2 cellular contexts compared by ENCODE assay signal in the genomic region with DNA sequence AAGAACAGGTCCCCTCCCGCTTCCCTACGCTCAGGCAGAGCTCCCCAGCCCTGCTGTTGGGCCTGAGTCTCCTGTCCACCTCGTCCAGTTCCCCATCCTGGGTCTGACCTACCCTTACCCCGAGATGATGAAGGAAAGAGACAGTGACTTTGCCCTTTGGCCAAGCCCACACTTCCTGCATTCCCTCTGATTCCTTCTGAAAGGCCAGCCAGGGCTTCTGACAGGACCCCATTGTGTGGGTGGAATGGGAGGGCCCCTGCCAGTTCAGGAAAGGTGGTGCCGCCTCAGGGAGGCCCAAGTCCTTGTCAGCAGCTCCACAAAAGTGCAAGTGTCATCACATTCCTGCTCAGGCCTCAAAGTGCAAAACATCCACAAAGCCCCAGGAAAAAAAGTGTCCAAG.
A peak's percentile ranks its signal among the peaks of the same experiment; 100 is the strongest.
TF ChIP-seq lines count a peak whose summit lies in the region.

No MANE protein-coding gene starts in this region.

TF ChIP-seq in WTC11, 78 proteins besides CTCF, POLR2A, EP300 and RAD21 (continued from another document):
- TF ChIP-seq, protein P1, sequence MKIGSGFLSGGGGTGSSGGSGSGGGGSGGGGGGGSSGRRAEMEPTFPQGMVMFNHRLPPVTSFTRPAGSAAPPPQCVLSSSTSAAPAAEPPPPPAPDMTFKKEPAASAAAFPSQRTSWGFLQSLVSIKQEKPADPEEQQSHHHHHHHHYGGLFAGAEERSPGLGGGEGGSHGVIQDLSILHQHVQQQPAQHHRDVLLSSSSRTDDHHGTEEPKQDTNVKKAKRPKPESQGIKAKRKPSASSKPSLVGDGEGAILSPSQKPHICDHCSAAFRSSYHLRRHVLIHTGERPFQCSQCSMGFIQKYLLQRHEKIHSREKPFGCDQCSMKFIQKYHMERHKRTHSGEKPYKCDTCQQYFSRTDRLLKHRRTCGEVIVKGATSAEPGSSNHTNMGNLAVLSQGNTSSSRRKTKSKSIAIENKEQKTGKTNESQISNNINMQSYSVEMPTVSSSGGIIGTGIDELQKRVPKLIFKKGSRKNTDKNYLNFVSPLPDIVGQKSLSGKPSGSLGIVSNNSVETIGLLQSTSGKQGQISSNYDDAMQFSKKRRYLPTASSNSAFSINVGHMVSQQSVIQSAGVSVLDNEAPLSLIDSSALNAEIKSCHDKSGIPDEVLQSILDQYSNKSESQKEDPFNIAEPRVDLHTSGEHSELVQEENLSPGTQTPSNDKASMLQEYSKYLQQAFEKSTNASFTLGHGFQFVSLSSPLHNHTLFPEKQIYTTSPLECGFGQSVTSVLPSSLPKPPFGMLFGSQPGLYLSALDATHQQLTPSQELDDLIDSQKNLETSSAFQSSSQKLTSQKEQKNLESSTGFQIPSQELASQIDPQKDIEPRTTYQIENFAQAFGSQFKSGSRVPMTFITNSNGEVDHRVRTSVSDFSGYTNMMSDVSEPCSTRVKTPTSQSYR (CRISPR knock-in tag; IDR thresholded peaks at IDR 0.05): no peak
- no peak for TF ChIP-seq SMAD3 (CRISPR knock-in tag; IDR thresholded peaks at IDR 0.05; ENCODE audit: borderline replicate concordance)
- TF ChIP-seq, protein P2, sequence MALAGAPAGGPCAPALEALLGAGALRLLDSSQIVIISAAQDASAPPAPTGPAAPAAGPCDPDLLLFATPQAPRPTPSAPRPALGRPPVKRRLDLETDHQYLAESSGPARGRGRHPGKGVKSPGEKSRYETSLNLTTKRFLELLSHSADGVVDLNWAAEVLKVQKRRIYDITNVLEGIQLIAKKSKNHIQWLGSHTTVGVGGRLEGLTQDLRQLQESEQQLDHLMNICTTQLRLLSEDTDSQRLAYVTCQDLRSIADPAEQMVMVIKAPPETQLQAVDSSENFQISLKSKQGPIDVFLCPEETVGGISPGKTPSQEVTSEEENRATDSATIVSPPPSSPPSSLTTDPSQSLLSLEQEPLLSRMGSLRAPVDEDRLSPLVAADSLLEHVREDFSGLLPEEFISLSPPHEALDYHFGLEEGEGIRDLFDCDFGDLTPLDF (CRISPR knock-in tag; IDR thresholded peaks at IDR 0.05): no peak

TF ChIP-seq in HepG2, 621 proteins besides CTCF, POLR2A, EP300 and RAD21 (continued from another document and continues in another):
- TF ChIP-seq, protein P3, sequence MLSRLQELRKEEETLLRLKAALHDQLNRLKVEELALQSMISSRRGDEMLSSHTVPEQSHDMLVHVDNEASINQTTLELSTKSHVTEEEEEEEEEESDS (CRISPR knock-in tag; IDR thresholded peaks at IDR 0.05; ENCODE audit: borderline replicate concordance): no peak
- TF ChIP-seq, protein P4, sequence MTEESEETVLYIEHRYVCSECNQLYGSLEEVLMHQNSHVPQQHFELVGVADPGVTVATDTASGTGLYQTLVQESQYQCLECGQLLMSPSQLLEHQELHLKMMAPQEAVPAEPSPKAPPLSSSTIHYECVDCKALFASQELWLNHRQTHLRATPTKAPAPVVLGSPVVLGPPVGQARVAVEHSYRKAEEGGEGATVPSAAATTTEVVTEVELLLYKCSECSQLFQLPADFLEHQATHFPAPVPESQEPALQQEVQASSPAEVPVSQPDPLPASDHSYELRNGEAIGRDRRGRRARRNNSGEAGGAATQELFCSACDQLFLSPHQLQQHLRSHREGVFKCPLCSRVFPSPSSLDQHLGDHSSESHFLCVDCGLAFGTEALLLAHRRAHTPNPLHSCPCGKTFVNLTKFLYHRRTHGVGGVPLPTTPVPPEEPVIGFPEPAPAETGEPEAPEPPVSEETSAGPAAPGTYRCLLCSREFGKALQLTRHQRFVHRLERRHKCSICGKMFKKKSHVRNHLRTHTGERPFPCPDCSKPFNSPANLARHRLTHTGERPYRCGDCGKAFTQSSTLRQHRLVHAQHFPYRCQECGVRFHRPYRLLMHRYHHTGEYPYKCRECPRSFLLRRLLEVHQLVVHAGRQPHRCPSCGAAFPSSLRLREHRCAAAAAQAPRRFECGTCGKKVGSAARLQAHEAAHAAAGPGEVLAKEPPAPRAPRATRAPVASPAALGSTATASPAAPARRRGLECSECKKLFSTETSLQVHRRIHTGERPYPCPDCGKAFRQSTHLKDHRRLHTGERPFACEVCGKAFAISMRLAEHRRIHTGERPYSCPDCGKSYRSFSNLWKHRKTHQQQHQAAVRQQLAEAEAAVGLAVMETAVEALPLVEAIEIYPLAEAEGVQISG (CRISPR knock-in tag; IDR thresholded peaks at IDR 0.05): no peak
- TF ChIP-seq HDAC2 (CRISPR knock-in tag; IDR thresholded peaks at IDR 0.05) (peak; percentile 25; the same call in 1 of the 2 replicates), REL (CRISPR knock-in tag; conservative IDR thresholded peaks at IDR 0.05) (no peak), ZSCAN30 (CRISPR knock-in tag; IDR thresholded peaks at IDR 0.05) (no peak), ZNF335 (CRISPR knock-in tag; IDR thresholded peaks at IDR 0.05) (no peak), CCAR2 (optimal IDR thresholded peaks at IDR 0.05; ENCODE audit: low read depth, low read length) (no peak), POLR2G (IDR thresholded peaks at IDR 0.05; ENCODE audit: low read depth, low read length) (no peak), GATA4 (IDR thresholded peaks at IDR 0.05; ENCODE audit: borderline replicate concordance, low read depth) (no peak), HES4 (CRISPR knock-in tag; IDR thresholded peaks at IDR 0.05; ENCODE audit: borderline replicate concordance) (no peak), MLLT10 (CRISPR knock-in tag; IDR thresholded peaks at IDR 0.05) (no peak), TMF1 (CRISPR knock-in tag; IDR thresholded peaks at IDR 0.05; ENCODE audit: low read depth) (no peak), MIER3 (CRISPR knock-in tag; IDR thresholded peaks at IDR 0.05; ENCODE audit: borderline replicate concordance) (no peak), RNF2 (conservative IDR thresholded peaks at IDR 0.05; ENCODE audit: low read depth) (no peak), CBX5 (CRISPR knock-in tag; IDR thresholded peaks at IDR 0.05; ENCODE audit: borderline replicate concordance) (no peak), ZNF343 (CRISPR knock-in tag; IDR thresholded peaks at IDR 0.05) (no peak), TSC22D2 (CRISPR knock-in tag; IDR thresholded peaks at IDR 0.05; ENCODE audit: borderline replicate concordance) (no peak), ZNF12 (CRISPR knock-in tag; IDR thresholded peaks at IDR 0.05) (no peak)
- TF ChIP-seq, protein P5, sequence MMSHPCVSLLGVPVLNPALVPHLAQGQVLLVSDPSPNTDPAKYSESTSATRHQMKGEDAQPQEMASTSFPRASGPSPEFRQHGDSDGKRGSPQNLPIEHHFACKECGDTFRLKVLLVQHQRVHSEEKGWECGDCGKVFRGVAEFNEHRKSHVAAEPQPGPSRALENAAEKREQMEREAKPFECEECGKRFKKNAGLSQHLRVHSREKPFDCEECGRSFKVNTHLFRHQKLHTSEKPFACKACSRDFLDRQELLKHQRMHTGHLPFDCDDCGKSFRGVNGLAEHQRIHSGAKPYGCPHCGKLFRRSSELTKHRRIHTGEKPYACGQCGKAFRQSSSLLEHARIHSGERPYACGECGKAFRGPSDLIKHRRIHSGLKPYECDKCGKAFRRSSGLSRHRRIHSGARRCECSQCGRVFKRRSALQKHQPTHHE (CRISPR knock-in tag; IDR thresholded peaks at IDR 0.05; ENCODE audit: borderline replicate concordance): no peak
- TF ChIP-seq, protein P6, sequence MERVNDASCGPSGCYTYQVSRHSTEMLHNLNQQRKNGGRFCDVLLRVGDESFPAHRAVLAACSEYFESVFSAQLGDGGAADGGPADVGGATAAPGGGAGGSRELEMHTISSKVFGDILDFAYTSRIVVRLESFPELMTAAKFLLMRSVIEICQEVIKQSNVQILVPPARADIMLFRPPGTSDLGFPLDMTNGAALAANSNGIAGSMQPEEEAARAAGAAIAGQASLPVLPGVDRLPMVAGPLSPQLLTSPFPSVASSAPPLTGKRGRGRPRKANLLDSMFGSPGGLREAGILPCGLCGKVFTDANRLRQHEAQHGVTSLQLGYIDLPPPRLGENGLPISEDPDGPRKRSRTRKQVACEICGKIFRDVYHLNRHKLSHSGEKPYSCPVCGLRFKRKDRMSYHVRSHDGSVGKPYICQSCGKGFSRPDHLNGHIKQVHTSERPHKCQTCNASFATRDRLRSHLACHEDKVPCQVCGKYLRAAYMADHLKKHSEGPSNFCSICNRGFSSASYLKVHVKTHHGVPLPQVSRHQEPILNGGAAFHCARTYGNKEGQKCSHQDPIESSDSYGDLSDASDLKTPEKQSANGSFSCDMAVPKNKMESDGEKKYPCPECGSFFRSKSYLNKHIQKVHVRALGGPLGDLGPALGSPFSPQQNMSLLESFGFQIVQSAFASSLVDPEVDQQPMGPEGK (CRISPR knock-in tag; IDR thresholded peaks at IDR 0.05): peak; percentile 37; the same call in 1 of the 2 replicates
- TF ChIP-seq, protein P7, sequence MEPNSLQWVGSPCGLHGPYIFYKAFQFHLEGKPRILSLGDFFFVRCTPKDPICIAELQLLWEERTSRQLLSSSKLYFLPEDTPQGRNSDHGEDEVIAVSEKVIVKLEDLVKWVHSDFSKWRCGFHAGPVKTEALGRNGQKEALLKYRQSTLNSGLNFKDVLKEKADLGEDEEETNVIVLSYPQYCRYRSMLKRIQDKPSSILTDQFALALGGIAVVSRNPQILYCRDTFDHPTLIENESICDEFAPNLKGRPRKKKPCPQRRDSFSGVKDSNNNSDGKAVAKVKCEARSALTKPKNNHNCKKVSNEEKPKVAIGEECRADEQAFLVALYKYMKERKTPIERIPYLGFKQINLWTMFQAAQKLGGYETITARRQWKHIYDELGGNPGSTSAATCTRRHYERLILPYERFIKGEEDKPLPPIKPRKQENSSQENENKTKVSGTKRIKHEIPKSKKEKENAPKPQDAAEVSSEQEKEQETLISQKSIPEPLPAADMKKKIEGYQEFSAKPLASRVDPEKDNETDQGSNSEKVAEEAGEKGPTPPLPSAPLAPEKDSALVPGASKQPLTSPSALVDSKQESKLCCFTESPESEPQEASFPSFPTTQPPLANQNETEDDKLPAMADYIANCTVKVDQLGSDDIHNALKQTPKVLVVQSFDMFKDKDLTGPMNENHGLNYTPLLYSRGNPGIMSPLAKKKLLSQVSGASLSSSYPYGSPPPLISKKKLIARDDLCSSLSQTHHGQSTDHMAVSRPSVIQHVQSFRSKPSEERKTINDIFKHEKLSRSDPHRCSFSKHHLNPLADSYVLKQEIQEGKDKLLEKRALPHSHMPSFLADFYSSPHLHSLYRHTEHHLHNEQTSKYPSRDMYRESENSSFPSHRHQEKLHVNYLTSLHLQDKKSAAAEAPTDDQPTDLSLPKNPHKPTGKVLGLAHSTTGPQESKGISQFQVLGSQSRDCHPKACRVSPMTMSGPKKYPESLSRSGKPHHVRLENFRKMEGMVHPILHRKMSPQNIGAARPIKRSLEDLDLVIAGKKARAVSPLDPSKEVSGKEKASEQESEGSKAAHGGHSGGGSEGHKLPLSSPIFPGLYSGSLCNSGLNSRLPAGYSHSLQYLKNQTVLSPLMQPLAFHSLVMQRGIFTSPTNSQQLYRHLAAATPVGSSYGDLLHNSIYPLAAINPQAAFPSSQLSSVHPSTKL (CRISPR knock-in tag; IDR thresholded peaks at IDR 0.05): 0 out of 2 replicates have a peak, but pooled peaks have one; percentile 11
- TF ChIP-seq, protein P8, sequence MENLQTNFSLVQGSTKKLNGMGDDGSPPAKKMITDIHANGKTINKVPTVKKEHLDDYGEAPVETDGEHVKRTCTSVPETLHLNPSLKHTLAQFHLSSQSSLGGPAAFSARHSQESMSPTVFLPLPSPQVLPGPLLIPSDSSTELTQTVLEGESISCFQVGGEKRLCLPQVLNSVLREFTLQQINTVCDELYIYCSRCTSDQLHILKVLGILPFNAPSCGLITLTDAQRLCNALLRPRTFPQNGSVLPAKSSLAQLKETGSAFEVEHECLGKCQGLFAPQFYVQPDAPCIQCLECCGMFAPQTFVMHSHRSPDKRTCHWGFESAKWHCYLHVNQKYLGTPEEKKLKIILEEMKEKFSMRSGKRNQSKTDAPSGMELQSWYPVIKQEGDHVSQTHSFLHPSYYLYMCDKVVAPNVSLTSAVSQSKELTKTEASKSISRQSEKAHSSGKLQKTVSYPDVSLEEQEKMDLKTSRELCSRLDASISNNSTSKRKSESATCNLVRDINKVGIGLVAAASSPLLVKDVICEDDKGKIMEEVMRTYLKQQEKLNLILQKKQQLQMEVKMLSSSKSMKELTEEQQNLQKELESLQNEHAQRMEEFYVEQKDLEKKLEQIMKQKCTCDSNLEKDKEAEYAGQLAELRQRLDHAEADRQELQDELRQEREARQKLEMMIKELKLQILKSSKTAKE (CRISPR knock-in tag; IDR thresholded peaks at IDR 0.05; ENCODE audit: borderline replicate concordance): no peak
- TF ChIP-seq, protein P9, sequence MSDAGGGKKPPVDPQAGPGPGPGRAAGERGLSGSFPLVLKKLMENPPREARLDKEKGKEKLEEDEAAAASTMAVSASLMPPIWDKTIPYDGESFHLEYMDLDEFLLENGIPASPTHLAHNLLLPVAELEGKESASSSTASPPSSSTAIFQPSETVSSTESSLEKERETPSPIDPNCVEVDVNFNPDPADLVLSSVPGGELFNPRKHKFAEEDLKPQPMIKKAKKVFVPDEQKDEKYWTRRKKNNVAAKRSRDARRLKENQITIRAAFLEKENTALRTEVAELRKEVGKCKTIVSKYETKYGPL (CRISPR knock-in tag; IDR thresholded peaks at IDR 0.05): no peak
- TF ChIP-seq, protein P10, sequence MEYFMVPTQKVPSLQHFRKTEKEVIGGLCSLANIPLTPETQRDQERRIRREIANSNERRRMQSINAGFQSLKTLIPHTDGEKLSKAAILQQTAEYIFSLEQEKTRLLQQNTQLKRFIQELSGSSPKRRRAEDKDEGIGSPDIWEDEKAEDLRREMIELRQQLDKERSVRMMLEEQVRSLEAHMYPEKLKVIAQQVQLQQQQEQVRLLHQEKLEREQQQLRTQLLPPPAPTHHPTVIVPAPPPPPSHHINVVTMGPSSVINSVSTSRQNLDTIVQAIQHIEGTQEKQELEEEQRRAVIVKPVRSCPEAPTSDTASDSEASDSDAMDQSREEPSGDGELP (IDR thresholded peaks at IDR 0.05; ENCODE audit: borderline replicate concordance, low read depth): no peak
- TF ChIP-seq, protein P11, sequence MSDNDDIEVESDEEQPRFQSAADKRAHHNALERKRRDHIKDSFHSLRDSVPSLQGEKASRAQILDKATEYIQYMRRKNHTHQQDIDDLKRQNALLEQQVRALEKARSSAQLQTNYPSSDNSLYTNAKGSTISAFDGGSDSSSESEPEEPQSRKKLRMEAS (IDR thresholded peaks at IDR 0.05): no peak
- TF ChIP-seq, protein P12, sequence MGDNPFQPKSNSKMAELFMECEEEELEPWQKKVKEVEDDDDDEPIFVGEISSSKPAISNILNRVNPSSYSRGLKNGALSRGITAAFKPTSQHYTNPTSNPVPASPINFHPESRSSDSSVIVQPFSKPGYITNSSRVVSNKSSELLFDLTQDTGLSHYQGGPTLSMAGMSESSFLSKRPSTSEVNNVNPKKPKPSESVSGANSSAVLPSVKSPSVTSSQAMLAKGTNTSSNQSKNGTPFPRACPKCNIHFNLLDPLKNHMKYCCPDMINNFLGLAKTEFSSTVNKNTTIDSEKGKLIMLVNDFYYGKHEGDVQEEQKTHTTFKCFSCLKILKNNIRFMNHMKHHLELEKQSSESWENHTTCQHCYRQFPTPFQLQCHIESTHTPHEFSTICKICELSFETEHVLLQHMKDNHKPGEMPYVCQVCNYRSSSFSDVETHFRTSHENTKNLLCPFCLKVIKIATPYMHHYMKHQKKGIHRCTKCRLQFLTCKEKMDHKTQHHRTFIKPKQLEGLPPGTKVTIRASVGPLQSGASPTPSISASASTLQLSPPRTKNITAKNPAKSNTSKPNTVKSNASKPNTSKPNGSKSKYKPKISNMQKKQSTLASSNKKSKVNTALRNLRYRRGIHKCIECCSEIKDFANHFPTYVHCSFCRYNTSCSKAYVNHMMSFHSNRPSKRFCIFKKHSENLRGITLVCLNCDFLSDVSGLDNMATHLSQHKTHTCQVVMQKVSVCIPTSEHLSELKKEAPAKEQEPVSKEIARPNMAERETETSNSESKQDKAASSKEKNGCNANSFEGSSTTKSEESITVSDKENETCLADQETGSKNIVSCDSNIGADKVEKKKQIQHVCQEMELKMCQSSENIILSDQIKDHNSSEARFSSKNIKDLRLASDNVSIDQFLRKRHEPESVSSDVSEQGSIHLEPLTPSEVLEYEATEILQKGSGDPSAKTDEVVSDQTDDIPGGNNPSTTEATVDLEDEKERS (CRISPR knock-in tag; IDR thresholded peaks at IDR 0.05): no peak
- TF ChIP-seq, protein P13, sequence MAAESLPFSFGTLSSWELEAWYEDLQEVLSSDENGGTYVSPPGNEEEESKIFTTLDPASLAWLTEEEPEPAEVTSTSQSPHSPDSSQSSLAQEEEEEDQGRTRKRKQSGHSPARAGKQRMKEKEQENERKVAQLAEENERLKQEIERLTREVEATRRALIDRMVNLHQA (CRISPR knock-in tag; IDR thresholded peaks at IDR 0.05): no peak
